ENCODE assay signal across 24 cellular contexts in genomic region chr3:138370321-138370720, GRCh38. TPM values are rescaled to one million over a fixed set of nuclear protein-coding genes. Genes with fewer than 3 reads are reported as not detected.
DNase-seq lines count a peak whose midpoint lies in the region; ATAC-seq and TF ChIP-seq lines count a peak whose summit lies in the region.
"Had no signal": no experiment of that assay in that cellular context is flagged by ENCODE, and none has a peak within 500 bp of the region (broad histone marks: within the 10 kb centered on the region; RNA-seq: fewer than 3 reads in every experiment).

No MANE protein-coding gene starts in this region.

- H3K36me3 Mint-ChIP-seq in CD14-positive monocyte, result peaks cover 6 to 16% of the 10 kb centered on the region in 2 donors
- H3K36me3 Mint-ChIP-seq in dendritic cell treated with granulocyte-macrophage colony-stimulating factor and Interleukin-4, amounts not matched to agents 40 ng/mL and 50 ng/mL, for 4 days (ENCODE audit: low read depth), result peaks cover 34% of the 10 kb centered on the region
- H3K36me3 Mint-ChIP-seq: CD8-positive, alpha-beta T cell had no signal

- no peak for TF ChIP-seq CTCF in CD14-positive monocyte (IDR thresholded peaks at IDR 0.05)
- no peak for TF ChIP-seq CTCF in spleen (IDR thresholded peaks at IDR 0.05 in 8 of 11, conservative IDR thresholded peaks at IDR 0.05 in 3 of 11)

- peaks cover 51% of the 10 kb centered on the region for H3K4me1 Mint-ChIP-seq in CD14-positive monocyte
- peaks cover 84% of the 10 kb centered on the region for H3K4me1 Mint-ChIP-seq in dendritic cell treated with granulocyte-macrophage colony-stimulating factor and Interleukin-4, amounts not matched to agents 40 ng/mL and 50 ng/mL, for 4 days (ENCODE audit: low read depth)

- H3K4me3 Mint-ChIP-seq in CD14-positive monocyte, result no peak overlapping the region
- H3K4me3 Mint-ChIP-seq in dendritic cell treated with granulocyte-macrophage colony-stimulating factor and Interleukin-4, amounts not matched to agents 40 ng/mL and 50 ng/mL, for 4 days, result no peak overlapping the region
- H3K4me3 Mint-ChIP-seq: CD8-positive, alpha-beta T cell had no signal

- ATAC-seq in GM18909 (IDR thresholded peaks at IDR 0.05; ENCODE audit: poor library complexity, unreplicated experiment) (no peak), HG02759 (IDR thresholded peaks at IDR 0.05; ENCODE audit: unreplicated experiment) (no peak)
- ATAC-seq: CD8-positive, alpha-beta T cell had no signal

- 81 to 94% (median 87%) methylated on average over 8 of the region's 8 CpGs for WGBS in spleen, 5 donors

- no peak overlapping the region for H3K4me3 ChIP-seq in spleen
- H3K4me3 ChIP-seq: BLaER1 treated with 17β-estradiol and CSF1 and Interleukin-3, amounts not matched to agents 10 nM and 100 nM; GM23248 had no signal

- no peak for TF ChIP-seq POLR2A in spleen (IDR thresholded peaks at IDR 0.05)

- intact Hi-C loops in CD14-positive monocyte (cut with micrococcal nuclease) (no loop called here), spleen (cut with DNase I; ENCODE audit: low total_unique reads) (no loop called here)
- intact Hi-C loops in dendritic cell treated with granulocyte-macrophage colony-stimulating factor and Interleukin-4, amounts not matched to agents 40 ng/mL and 50 ng/mL, for 4 days (cut with micrococcal nuclease), result no loop called here

- DNase-seq in activated effector memory CD4-positive, alpha-beta T cell treated with anti-CD3 and anti-CD28 coated beads, Interleukin-2, amount 50 U/mL, for 16 hours, result peak; percentile 22
- no peak for DNase-seq in activated effector memory CD4-positive, alpha-beta T cell treated with Interleukin-2 at 50 U/mL for 16 hours
- DNase-seq in CD14-positive monocyte (ENCODE audit: low spot score) (no peak), spleen (peak; percentile 59), 8988T (no peak)
- DNase-seq: Calu3; CD8-positive, alpha-beta T cell; DMS153; GM23248; HCEC 1CT; KG1; NCI-H1105; NCI-H146; NCI-H2029; NCI-H226; NCI-H510A treated with DMSO at 0.1 percent for 48 hours; NCI-H774 had no signal

- no peaks in the 10 kb centered on the region for H3K36me3 ChIP-seq in spleen

- no peak overlapping the region for H3K27ac ChIP-seq in spleen
- H3K27ac ChIP-seq: 22Rv1, GM23248, RWPE1 had no signal

- peaks cover 0 to 10% (median 0%) of the 10 kb centered on the region in 8 donors for H3K9me3 ChIP-seq in spleen

- H3K27me3 ChIP-seq in spleen (replicated peaks in 1 of 7), result peaks cover 0 to 48% (median 0%) of the 10 kb centered on the region in 7 donors
- H3K27me3 ChIP-seq: BLaER1 treated with 17β-estradiol and CSF1 and Interleukin-3, amounts not matched to agents 10 nM and 100 nM had no signal

- H3K4me1 ChIP-seq in spleen, result peaks cover 0 to 51% (median 27%) of the 10 kb centered on the region in 6 donors

- peak overlapping the region in 6 of 7 donors; percentile 86 to 96 (median 89) for H3K27ac Mint-ChIP-seq in CD14-positive monocyte
- peak overlapping the region; percentile 79 for H3K27ac Mint-ChIP-seq in dendritic cell treated with granulocyte-macrophage colony-stimulating factor and Interleukin-4, amounts not matched to agents 40 ng/mL and 50 ng/mL, for 4 days
- H3K27ac Mint-ChIP-seq: CD8-positive, alpha-beta T cell had no signal

- peaks cover 0 to 9% (median 4%) of the 10 kb centered on the region in 7 donors for H3K9me3 Mint-ChIP-seq in CD14-positive monocyte
- peaks cover 15% of the 10 kb centered on the region for H3K9me3 Mint-ChIP-seq in dendritic cell treated with granulocyte-macrophage colony-stimulating factor and Interleukin-4, amounts not matched to agents 40 ng/mL and 50 ng/mL, for 4 days
- H3K9me3 Mint-ChIP-seq: CD8-positive, alpha-beta T cell had no signal

- peaks cover 0 to 8% (median 4%) of the 10 kb centered on the region in 3 donors for H3K27me3 Mint-ChIP-seq in CD14-positive monocyte (ENCODE audit: low read depth in 3 of 3)
- H3K27me3 Mint-ChIP-seq in dendritic cell treated with granulocyte-macrophage colony-stimulating factor and Interleukin-4, amounts not matched to agents 40 ng/mL and 50 ng/mL, for 4 days, result no peaks in the 10 kb centered on the region

RNA-seq across cellular contexts. Expression of gene MRAS, which starts 21.9 kb away (rescaled TPM):
- polyA plus RNA-seq in CD14-positive monocyte (1 to 10 TPM; 6.2 to 8.3 TPM), spleen (10 to 100 TPM in 1 of 3 donors, 1 to 10 TPM in 2; 4.1 to 18.6 (median 5.1) TPM)
- total RNA-seq in spleen, result 10 to 100 TPM; 15.4 to 36.7 (median 24.2) TPM
- total RNA-seq: CD8-positive, alpha-beta T cell had no signal

RNA-seq across cellular contexts. Expression of gene NME9, which starts 40.7 kb away (rescaled TPM):
- polyA plus RNA-seq in CD14-positive monocyte (not detected), spleen (under 1 TPM in 2 of 3 donors, not detected in 1; 0.14 to 0.16 TPM)
- total RNA-seq in spleen, result 1 to 10 TPM in 1 of 7 donors, under 1 TPM in 3, not detected in 3; 0.37 to 4.1 (median 0.54) TPM
- total RNA-seq: Calu3, Daoy, GM23248 had no signal

Comparison
In these comparisons a context has a peak if more than half of its experiments do, and no peak if none do; other contexts are left out.
1. DNase-seq: peak in activated effector memory CD4-positive, alpha-beta T cell treated with anti-CD3 and anti-CD28 coated beads, Interleukin-2, amount 50 U/mL, for 16 hours (single experiment) and spleen (single experiment); none in activated effector memory CD4-positive, alpha-beta T cell treated with Interleukin-2 at 50 U/mL for 16 hours (single experiment), CD14-positive monocyte (single experiment) and 8988T (single experiment).